11 cellular contexts compared by ENCODE assay signal in genomic region chr20:6623989-6624388, GRCh38.
DNase-seq lines count a peak whose midpoint lies in the region; ATAC-seq and TF ChIP-seq lines count a peak whose summit lies in the region.
"Had no signal": no experiment of that assay in that cellular context is flagged by ENCODE, and none has a peak within 500 bp of the region (broad histone marks: within the 10 kb centered on the region; RNA-seq: fewer than 3 reads in every experiment).

No MANE protein-coding gene starts in this region.

- intact Hi-C loops in natural killer cell (cut with micrococcal nuclease) (no loop called here), Right ventricle myocardium superior (cut with DNase I) (no loop called here)

- no peaks in the 10 kb centered on the region for H3K36me3 Mint-ChIP-seq in natural killer cell

- H3K27me3 Mint-ChIP-seq in natural killer cell (ENCODE audit: low read depth in 2 of 2), result peaks cover 0 to under 1% of the 10 kb centered on the region in 2 donors

- peak overlapping the region; percentile 72 for H3K4me3 Mint-ChIP-seq in natural killer cell
- H3K4me3 Mint-ChIP-seq: T-helper 1 cell treated with Interleukin-12 subunit alpha and Interleukin-12 subunit beta and Interleukin-4 antibody, amounts not matched to agents 30 μg/mL and 1 μg/mL, for 36 hours had no signal

- H3K27me3 ChIP-seq in WERI-Rb-1 (ENCODE audit: insufficient read depth, low read depth, severe bottlenecking), result peaks cover 10% of the 10 kb centered on the region
- H3K27me3 ChIP-seq: brain microvascular endothelial cell had no signal

- H3K27ac ChIP-seq in WERI-Rb-1, result no peak overlapping the region
- H3K27ac ChIP-seq: brain microvascular endothelial cell had no signal

- ATAC-seq in GM19324 (IDR thresholded peaks at IDR 0.05; ENCODE audit: low FRiP score, unreplicated experiment), result peak; percentile 97
- peak; percentile 71 for ATAC-seq in HG02885 (IDR thresholded peaks at IDR 0.05; ENCODE audit: poor library complexity, unreplicated experiment)
- peak; percentile 69 to 91 (median 72) for ATAC-seq in natural killer cell
- ATAC-seq in Right ventricle myocardium superior (ENCODE audit: poor library complexity), result no peak

- no peaks in the 10 kb centered on the region for H3K9me3 Mint-ChIP-seq in natural killer cell

- no peaks in the 10 kb centered on the region for H3K9me3 ChIP-seq in WERI-Rb-1 (ENCODE audit: severe bottlenecking)

- H3K27ac Mint-ChIP-seq in natural killer cell, result peak overlapping the region; percentile 77 to 80
- H3K27ac Mint-ChIP-seq: T-helper 1 cell treated with Interleukin-12 subunit alpha and Interleukin-12 subunit beta and Interleukin-4 antibody, amounts not matched to agents 30 μg/mL and 1 μg/mL, for 36 hours had no signal

- no peak for TF ChIP-seq POLR2A in NB4 (IDR thresholded peaks at IDR 0.05; ENCODE audit: extremely low read depth, insufficient read length)

- no peaks in the 10 kb centered on the region for H3K36me3 ChIP-seq in WERI-Rb-1
- H3K36me3 ChIP-seq: brain microvascular endothelial cell had no signal

- DNase-seq in NB4 (ENCODE audit: low read depth) (peak; percentile 98), natural killer cell (no peak), WERI-Rb-1 (no peak), retina (no peak), Right ventricle myocardium superior (no peak), NCI-H1105 treated with DMSO at 0.1 percent for 48 hours (lab: John Stamatoyannopoulos, UW) (no peak)
- DNase-seq: brain microvascular endothelial cell; stimulated activated CD4-positive, alpha-beta T cell treated with anti-CD3 and anti-CD28 coated beads, Interleukin-12 subunit alpha, Interleukin-12 subunit beta, amount 100 ng/mL, for 4 hours had no signal

- peaks cover 28 to 39% of the 10 kb centered on the region in 2 donors for H3K4me1 Mint-ChIP-seq in natural killer cell

- TF ChIP-seq CTCF in NB4 (IDR thresholded peaks at IDR 0.05; ENCODE audit: low read depth, low read length) (no peak), natural killer cell (IDR thresholded peaks at IDR 0.05) (no peak), WERI-Rb-1 (IDR thresholded peaks at IDR 0.05; ENCODE audit: low read depth, low read length) (no peak)

- H3K4me3 ChIP-seq in NB4 (ENCODE audit: low read depth, low read length) (peak overlapping the region; percentile 38), WERI-Rb-1 (ENCODE audit: low read depth, low read length) (no peak overlapping the region)
